1 cellular context compared by ENCODE assay signal in genomic region chr2:43018179-43019024, GRCh38.
TF ChIP-seq lines count a peak whose summit lies in the region.

No MANE protein-coding gene starts in this region.

TF ChIP-seq in HepG2, 621 proteins besides CTCF, POLR2A, EP300 and RAD21 (continued from another document and continues in another):
- TF ChIP-seq HMGXB3 (CRISPR knock-in tag; IDR thresholded peaks at IDR 0.05; ENCODE audit: borderline replicate concordance) (peak; percentile 75; the same call in 1 of the 2 replicates), MYPOP (CRISPR knock-in tag; IDR thresholded peaks at IDR 0.05) (peak; percentile 69), ZNF253 (CRISPR knock-in tag; IDR thresholded peaks at IDR 0.05; ENCODE audit: borderline replicate concordance) (peak; percentile 55; the same call in 1 of the 2 replicates), HNF1A (IDR thresholded peaks at IDR 0.05; ENCODE audit: low read depth) (peak; percentile 84), HNF1A (CRISPR knock-in tag; IDR thresholded peaks at IDR 0.05; ENCODE audit: borderline replicate concordance) (peak; percentile 97), PCBP1 (IDR thresholded peaks at IDR 0.05; ENCODE audit: borderline replicate concordance, low read depth, low read length) (no peak), MTERF4 (CRISPR knock-in tag; IDR thresholded peaks at IDR 0.05) (no peak; the same call in 1 of the 2 replicates), ZNF556 (CRISPR knock-in tag; IDR thresholded peaks at IDR 0.05; ENCODE audit: borderline replicate concordance) (peak; percentile 98), HINFP (CRISPR knock-in tag; IDR thresholded peaks at IDR 0.05; ENCODE audit: low read depth) (peak; percentile 85), JARID2 (CRISPR knock-in tag; IDR thresholded peaks at IDR 0.05; ENCODE audit: insufficient replicate concordance) (no peak), ZNF781 (CRISPR knock-in tag; IDR thresholded peaks at IDR 0.05; ENCODE audit: borderline replicate concordance, not compliant biosample characterization) (peak; percentile 49), ZNF704 (CRISPR knock-in tag; IDR thresholded peaks at IDR 0.05; ENCODE audit: borderline replicate concordance) (0 out of 2 replicates have a peak, but pooled peaks have one; percentile 80), ZNF816 (CRISPR knock-in tag; IDR thresholded peaks at IDR 0.05; ENCODE audit: borderline replicate concordance) (no peak), SIX1 (CRISPR knock-in tag; IDR thresholded peaks at IDR 0.05; ENCODE audit: borderline replicate concordance) (no peak; the same call in 1 of the 2 replicates), ZSCAN21 (CRISPR knock-in tag; IDR thresholded peaks at IDR 0.05; ENCODE audit: borderline replicate concordance) (peak; percentile 80), FOXP1 (IDR thresholded peaks at IDR 0.05) (no peak; the same call in 1 of the 2 replicates), FOXP1 (CRISPR knock-in tag; IDR thresholded peaks at IDR 0.05) (peak; percentile 83; the same call in 1 of the 2 replicates), NKX3-1 (CRISPR knock-in tag; IDR thresholded peaks at IDR 0.05) (no peak), ZNF207 (IDR thresholded peaks at IDR 0.05; ENCODE audit: borderline replicate concordance) (no peak), ZNF318 (CRISPR knock-in tag; IDR thresholded peaks at IDR 0.05) (peak; percentile 97), ZUFSP (CRISPR knock-in tag; IDR thresholded peaks at IDR 0.05; ENCODE audit: borderline replicate concordance) (no peak), ZNF672 (CRISPR knock-in tag; IDR thresholded peaks at IDR 0.05) (no peak)
